In genomic region chr17:78107976-78108725, GRCh38 we compare ENCODE assay signal across 2 cellular contexts.
TF ChIP-seq lines count a peak whose summit lies in the region.

No MANE protein-coding gene starts in this region.

TF ChIP-seq in GM23338, 12 proteins besides CTCF, POLR2A, EP300 and RAD21:
- TF ChIP-seq ZNF331 (CRISPR knock-in tag; IDR thresholded peaks at IDR 0.05; ENCODE audit: low read depth) (no peak), EZH2 (IDR thresholded peaks at IDR 0.05; ENCODE audit: low read depth, unreplicated experiment) (no peak), ZNF462 (CRISPR knock-in tag; IDR thresholded peaks at IDR 0.05) (no peak), JUNB (IDR thresholded peaks at IDR 0.05; ENCODE audit: unreplicated experiment) (no peak), ETS1 (IDR thresholded peaks at IDR 0.05) (no peak), ZNF114 (CRISPR knock-in tag; IDR thresholded peaks at IDR 0.05) (no peak), CREB1 (CRISPR knock-in tag; IDR thresholded peaks at IDR 0.05; ENCODE audit: low read depth) (no peak), REST (IDR thresholded peaks at IDR 0.05; ENCODE audit: unreplicated experiment) (no peak), NANOG (IDR thresholded peaks at IDR 0.05; ENCODE audit: borderline replicate concordance) (no peak), STAT1 (IDR thresholded peaks at IDR 0.05; ENCODE audit: unreplicated experiment) (no peak), POLR2AphosphoS5 (IDR thresholded peaks at IDR 0.05; ENCODE audit: low read depth) (no peak), EZH2phosphoT487 (IDR thresholded peaks at IDR 0.05; ENCODE audit: unreplicated experiment) (no peak)

TF ChIP-seq in K562, 482 proteins besides CTCF, POLR2A, EP300 and RAD21:
- TF ChIP-seq ZKSCAN3 (CRISPR knock-in tag; IDR thresholded peaks at IDR 0.05) (no peak), ZFP36 (IDR thresholded peaks at IDR 0.05; ENCODE audit: low read depth, low read length, partially characterized antibody) (peak; percentile 79), IRF9 (tag; IDR thresholded peaks at IDR 0.05) (no peak), SRSF9 (IDR thresholded peaks at IDR 0.05; ENCODE audit: borderline replicate concordance, low read depth, low read length) (no peak), ZNF740 (CRISPR knock-in tag; IDR thresholded peaks at IDR 0.05) (no peak), ZNF740 (tag; IDR thresholded peaks at IDR 0.05) (peak in 1 of 2 experiments; percentile 44; a peak in 1 of 4 replicates), CBX3 (IDR thresholded peaks at IDR 0.05; ENCODE audit: borderline replicate concordance in 1 of 2, low read length in 2 of 2) (no peak)
